In the genomic region with DNA sequence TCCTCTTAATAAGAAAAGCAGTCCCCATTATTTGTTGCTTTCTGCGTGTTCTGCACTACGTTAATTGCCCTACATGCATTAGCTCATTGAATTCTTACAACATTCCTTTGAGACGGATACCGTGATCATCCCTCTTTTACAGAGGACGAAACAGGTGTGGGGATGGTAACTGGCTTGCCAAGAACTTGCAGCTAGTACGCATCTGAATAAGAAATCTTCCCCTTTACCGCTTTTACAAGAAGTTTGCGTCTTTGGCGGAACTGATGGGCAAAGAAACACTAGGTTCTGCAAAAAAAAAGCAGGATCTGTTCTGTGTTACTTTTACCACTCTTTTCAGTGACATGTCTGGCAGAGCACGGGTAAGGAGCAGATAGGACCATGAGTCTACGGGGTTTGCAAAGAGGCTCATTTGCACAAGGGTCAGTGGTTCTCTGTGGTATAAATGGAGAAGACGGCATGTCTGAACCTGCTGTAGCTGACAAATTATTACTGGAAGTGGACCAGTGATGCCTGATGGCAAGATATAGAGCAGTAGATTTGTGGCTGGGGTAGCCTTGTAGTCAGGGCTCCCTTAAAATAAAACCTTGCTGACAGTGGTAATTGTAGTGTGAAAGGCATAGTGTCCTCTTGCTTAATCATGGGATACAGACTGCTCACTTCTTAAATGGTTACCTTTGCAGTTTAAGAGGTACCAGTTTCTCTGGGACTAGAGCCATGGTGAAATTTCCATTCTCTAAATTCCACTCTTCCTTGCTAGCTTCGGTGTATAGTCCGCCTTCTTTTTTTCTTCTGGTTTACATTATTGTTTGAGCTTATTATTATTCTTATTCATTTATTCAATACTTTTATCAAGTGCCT, we compare ENCODE assay signal across 8 cellular contexts. TPM values are rescaled to one million over a fixed set of nuclear protein-coding genes. Genes with fewer than 3 reads are reported as not detected.
DNase-seq lines count a peak whose midpoint lies in the region; ATAC-seq, FAIRE-seq and TF ChIP-seq lines count a peak whose summit lies in the region.

No MANE protein-coding gene starts in this region.

- H3K36me3 ChIP-seq in Panc1 (ENCODE audit: control insufficient read depth, insufficient read depth, low read length), result peaks cover 18% of the 10 kb centered on the region
- peaks cover 0 to 17% (median 11%) of the 10 kb centered on the region in 4 experiments; a peak in 4 of 8 replicates for H3K36me3 ChIP-seq in H1 (ENCODE audit: control insufficient read depth in 2 of 4, insufficient read depth in 4 of 4, low read length in 3 of 4)

- no peak for TF ChIP-seq EP300 in H1 (IDR thresholded peaks at IDR 0.05; ENCODE audit: borderline replicate concordance in 1 of 2, low read depth in 2 of 2, low read length in 2 of 2)

- H3K27me3 ChIP-seq in Panc1 (ENCODE audit: control insufficient read depth, insufficient read depth, low read length) (no peaks in the 10 kb centered on the region), H1 (replicated peaks in 1 of 4; ENCODE audit: control insufficient read depth in 3 of 4, extremely low read depth in 1 of 4, insufficient read depth in 3 of 4, low read length in 3 of 4) (no peaks in the 10 kb centered on the region)

- H2BK120ac ChIP-seq in H1 (replicated peaks; ENCODE audit: low read depth, low read length), result no peak overlapping the region

- H3K27ac ChIP-seq in Panc1 (ENCODE audit: low read length) (peak overlapping the region; percentile 90), H1 (ENCODE audit: low read depth, low read length) (no peak overlapping the region)

- H3K9me3 Mint-ChIP-seq in activated CD4-positive, alpha-beta T cell treated with anti-CD3 and anti-CD28 coated beads for 36 hours (ENCODE audit: low read depth), result no peaks in the 10 kb centered on the region
- H3K9me3 Mint-ChIP-seq in nephron, result no peaks in the 10 kb centered on the region

- H3K79me2 ChIP-seq in H1 (ENCODE audit: control insufficient read depth in 1 of 2, insufficient read depth in 2 of 2, low read length in 2 of 2), result peaks cover 3 to 39% of the 10 kb centered on the region in 2 experiments; a peak in 3 of 4 replicates

- no peak overlapping the region; the same call in 1 of the 2 replicates for H2BK5ac ChIP-seq in H1 (ENCODE audit: low read depth, low read length)

- peak overlapping the region; percentile 95 for H3K4me3 Mint-ChIP-seq in activated CD4-positive, alpha-beta T cell treated with anti-CD3 and anti-CD28 coated beads for 36 hours
- peak overlapping the region; percentile 94 to 96 (median 95) for H3K4me3 Mint-ChIP-seq in nephron

- in situ Hi-C loops in Panc1 (cut with HindIII; ENCODE audit: low pct_unique_long_range_greater_than_20kb, low sequenced_read_pairs), result loop anchor here (25.0 kb wide), 1 partner anchor 113 kb away; the partner anchor contains the start of gene TMC5

- DNase-seq in activated CD4-positive, alpha-beta T cell treated with anti-CD3 and anti-CD28 coated beads for 36 hours, result no peak
- no peak for DNase-seq in activated CD4-positive, alpha-beta T cell treated with anti-CD3 and anti-CD28 coated beads for 1 hour
- DNase-seq in Panc1 (ENCODE audit: low read depth, low spot score) (no peak), H1 (ENCODE audit: low read depth in 1 of 2, low spot score in 2 of 2) (no peak), mucosa of gallbladder (ENCODE audit: low spot score) (no peak), putamen (ENCODE audit: low spot score) (no peak), RCC 7860 (ENCODE audit: low spot score) (no peak)

- H2BK15ac ChIP-seq in H1 (ENCODE audit: low read length), result no peak overlapping the region

- POLR2A ChIA-PET in activated CD4-positive, alpha-beta T cell treated with anti-CD3 and anti-CD28 coated beads for 36 hours (lab: Charles Lee), result interaction anchor here (2.3 kb wide), 1 partner anchor 30 kb away, joined by 27 read pairs; the partner anchor contains the start of gene VPS35L
- POLR2A ChIA-PET in Panc1 (lab: Charles Lee) (interaction anchor here (0.7 kb wide), 1 partner anchor 27 kb away, joined by 3 read pairs; no protein-coding TSS in a partner anchor), H1 (lab: Charles Lee; ENCODE audit: partially characterized antibody) (interaction anchor here (0.9 to 3.5 kb wide), 5 partner anchors 9 to 458 kb away, joined by 3 to 31 read pairs (median 5); partner anchors contain the start of genes COQ7 and VPS35L)

- peak overlapping the region in 3 of 4 experiments; percentile 43 to 59 (median 57); a peak in 6 of 7 replicates for H3K9ac ChIP-seq in H1 (replicated peaks in 1 of 4; ENCODE audit: extremely low read depth in 1 of 4, low read depth in 3 of 4, low read length in 3 of 4)

- peak overlapping the region; percentile 11; the same call in 1 of the 2 replicates for H2AFZ ChIP-seq in H1 (ENCODE audit: low read length)

- TF ChIP-seq CTCF in Panc1 (IDR thresholded peaks at IDR 0.05) (no peak), H1 (IDR thresholded peaks at IDR 0.05; ENCODE audit: control extremely low read depth in 1 of 3, insufficient read depth in 1 of 3, low read depth in 1 of 3, low read length in 3 of 3) (no peak), nephron (IDR thresholded peaks at IDR 0.05; ENCODE audit: unreplicated experiment in 3 of 3) (no peak)

- peak overlapping the region; percentile 89 to 99 for H3K4me2 ChIP-seq in H1 (ENCODE audit: insufficient read depth in 1 of 2, low read depth in 2 of 2, low read length in 2 of 2)

- no peak overlapping the region for H3K56ac ChIP-seq in H1 (replicated peaks; ENCODE audit: insufficient read length, low read depth, low read length)

- peaks cover 5% of the 10 kb centered on the region; the same call in 1 of the 2 replicates for H3K79me1 ChIP-seq in H1 (ENCODE audit: low read depth, low read length)

- no peak for FAIRE-seq in H1 (lab: Jason Lieb, UNC)
- FAIRE-seq in RCC 7860 (lab: Jason Lieb, UNC), result no peak

- no peaks in the 10 kb centered on the region for H4K20me1 ChIP-seq in H1 (replicated peaks in 1 of 2; ENCODE audit: control insufficient read depth in 1 of 2, insufficient read depth in 2 of 2, low read length in 2 of 2)

- TF ChIP-seq POLR2A in H1 (IDR thresholded peaks at IDR 0.05; ENCODE audit: control extremely low read depth in 1 of 2, low read depth in 2 of 2, low read length in 2 of 2), result no peak

- H2BK20ac ChIP-seq in H1 (ENCODE audit: low read length), result no peak overlapping the region

- no peak overlapping the region for H2BK12ac ChIP-seq in H1 (ENCODE audit: low read depth, low read length)

- H3K27me3 Mint-ChIP-seq in activated CD4-positive, alpha-beta T cell treated with anti-CD3 and anti-CD28 coated beads for 36 hours, result no peaks in the 10 kb centered on the region
- H3K27me3 Mint-ChIP-seq in nephron (ENCODE audit: low read depth), result no peaks in the 10 kb centered on the region

- H3K27ac Mint-ChIP-seq in activated CD4-positive, alpha-beta T cell treated with anti-CD3 and anti-CD28 coated beads for 36 hours, result peak overlapping the region; percentile 65
- H3K27ac Mint-ChIP-seq in nephron, result peak overlapping the region; percentile 37 to 77 (median 54)

- H3K4me1 ChIP-seq in Panc1 (ENCODE audit: control insufficient read depth, insufficient read depth, low read length) (peaks cover 28% of the 10 kb centered on the region), H1 (replicated peaks in 1 of 4; ENCODE audit: control insufficient read depth in 3 of 4, insufficient read depth in 4 of 4, low read length in 3 of 4) (peaks cover 5 to 17% (median 11%) of the 10 kb centered on the region in 4 experiments; a peak in 6 of 7 replicates)

- H4K91ac ChIP-seq in H1 (replicated peaks; ENCODE audit: insufficient read length, low read length), result no peak overlapping the region

- H3K18ac ChIP-seq in H1 (ENCODE audit: extremely low read depth, low read length), result no peak overlapping the region

- H3K9me3 ChIP-seq in Panc1 (ENCODE audit: control insufficient read depth, insufficient read depth, low read depth, low read length) (no peaks in the 10 kb centered on the region), H1 (ENCODE audit: insufficient read depth in 2 of 2, low read depth in 1 of 2, low read length in 1 of 2) (no peaks in the 10 kb centered on the region)

- 25% methylated on average over 14 of the region's 14 CpGs; no CpG with 5 or more reads in 1 of the 2 experiments for WGBS in H1 (ENCODE audit: extremely low coverage in 1 of 2, insufficient coverage in 1 of 2, insufficient read length in 1 of 2, insufficient replicate concordance in 2 of 2, low coverage in 1 of 2, low lambda C conversion rate in 2 of 2, missing lambda C conversion rate in 1 of 2), 2 experiments

- no peak overlapping the region for H2AK5ac ChIP-seq in H1 (ENCODE audit: low read depth, low read length)

- intact Hi-C loops in activated CD4-positive, alpha-beta T cell treated with anti-CD3 and anti-CD28 coated beads for 36 hours (cut with DNase I, micrococcal nuclease), result loop anchor here (1.0 to 10.0 kb wide), 5 partner anchors 360 to 1217 kb away; partner anchors contain the start of genes ARL6IP1 (in 1 of the 2), COQ7 (in 1 of the 2), GPRC5B (in 1 of the 2) and THUMPD1 (in 1 of the 2)
- intact Hi-C loops in Panc1 (cut with micrococcal nuclease; ENCODE audit: unreplicated experiment), result no loop called here

- no peak overlapping the region for H3K4ac ChIP-seq in H1 (replicated peaks; ENCODE audit: insufficient read length, low read depth, low read length)

- peaks cover 26% of the 10 kb centered on the region for H3K4me1 Mint-ChIP-seq in activated CD4-positive, alpha-beta T cell treated with anti-CD3 and anti-CD28 coated beads for 36 hours
- H3K4me1 Mint-ChIP-seq in nephron, result peaks cover 34% of the 10 kb centered on the region

- no peak overlapping the region for H4K5ac ChIP-seq in H1 (ENCODE audit: insufficient read length, low read depth, low read length)

- H4K8ac ChIP-seq in H1 (ENCODE audit: extremely low read depth, insufficient read depth, low read length), result no peak overlapping the region

- TF ChIP-seq RAD21 in H1 (IDR thresholded peaks at IDR 0.05 in 1 of 2, conservative IDR thresholded peaks at IDR 0.05 in 1 of 2; ENCODE audit: low read depth in 2 of 2, low read length in 2 of 2), result no peak

- no peak overlapping the region for H3K14ac ChIP-seq in H1 (ENCODE audit: insufficient read length)

- H3K23me2 ChIP-seq in H1 (ENCODE audit: low read depth, low read length), result peaks cover 8% of the 10 kb centered on the region

- CTCF ChIA-PET in activated CD4-positive, alpha-beta T cell treated with anti-CD3 and anti-CD28 coated beads for 36 hours (lab: Charles Lee), result interaction anchor here (1.0 to 2.2 kb wide), 3 partner anchors 29 to 382 kb away, joined by 3 to 15 read pairs (median 4); partner anchors contain the start of gene VPS35L
- CTCF ChIA-PET in Panc1 (lab: Charles Lee) (interaction anchor here (0.5 to 1.1 kb wide), 2 partner anchors 135 to 547 kb away, joined by 4 to 7 read pairs; no protein-coding TSS in a partner anchor), H1 (lab: Charles Lee; ENCODE audit: partially characterized antibody) (interaction anchor here (0.9 to 1.9 kb wide), 4 partner anchors 22 to 48 kb away, joined by 3 to 6 read pairs (median 5); partner anchors contain the start of gene VPS35L)

- TSS peak; percentile 53 for BruUV-seq in Panc1 (replicated peaks; lab: Mats Ljungman, UMichigan)

- no peak overlapping the region for H3K23ac ChIP-seq in H1 (ENCODE audit: insufficient read length)

- no peak for ATAC-seq in activated CD4-positive, alpha-beta T cell treated with anti-CD3 and anti-CD28 coated beads for 36 hours
- ATAC-seq in Panc1, result no peak

- H3K4me3 ChIP-seq in Panc1 (ENCODE audit: low read depth in 2 of 2, low read length in 2 of 2) (peak overlapping the region; percentile 91 to 93), H1 (ENCODE audit: extremely low read depth in 1 of 4, insufficient read depth in 2 of 4, low read depth in 3 of 4, low read length in 4 of 4) (peak overlapping the region; percentile 84 to 92 (median 88))

- peaks cover 17% of the 10 kb centered on the region for H3K36me3 Mint-ChIP-seq in activated CD4-positive, alpha-beta T cell treated with anti-CD3 and anti-CD28 coated beads for 36 hours (ENCODE audit: low read depth)
- peaks cover 13% of the 10 kb centered on the region for H3K36me3 Mint-ChIP-seq in nephron (ENCODE audit: low read depth)

RNA-seq across cellular contexts. Expression of gene CCP110, which starts 1.4 kb away (rescaled TPM):
- total RNA-seq in activated CD4-positive, alpha-beta T cell treated with anti-CD3 and anti-CD28 coated beads for 36 hours, result 10 to 100 TPM; 24.1 to 25.5 TPM
- total RNA-seq in Panc1 (2021; ENCODE audit: unreplicated experiment), result 31.8 TPM
- polyA plus RNA-seq in Panc1 (2012; ENCODE audit: insufficient read length), result 14.3 TPM
- total RNA-seq in H1 (2021; fragmentation: NEBNext Ultra II Directional; extraction: Animal tissue kit (Norgen Biotek cat#: 25700)), result 16.1 and 19.8 TPM in 2 replicates
- 2.6 and 3.2 TPM in 2 replicates for polyA plus RNA-seq in H1 (2011; rRNA removed)
- polyA plus RNA-seq in H1 (2011; cell fraction: cytosol; rRNA removed), result 5.2 TPM
- polyA plus RNA-seq in H1 (2011; cell fraction: nucleus; rRNA removed), result 2.5 TPM
- polyA plus RNA-seq in H1 (2012, experiment 1 of 2), result 5.0 to 12.4 TPM (median 6.9 TPM) in 4 replicates
- polyA plus RNA-seq in H1 (2012, experiment 2 of 2), result 0.79 TPM
- polyA plus RNA-seq in H1 (2013, experiment 1 of 2), result 9.1 TPM
- 8.2 TPM for polyA plus RNA-seq in H1 (2013, experiment 2 of 2)
- polyA minus RNA-seq in H1 (2011; rRNA and poly(A)+ RNA removed), result 6.7 and 7.6 TPM in 2 replicates
- polyA minus RNA-seq in H1 (2011; cell fraction: cytosol; rRNA and poly(A)+ RNA removed), result 7.5 TPM
- 14.7 TPM for polyA minus RNA-seq in H1 (2011; cell fraction: nucleus; rRNA and poly(A)+ RNA removed)
- total RNA-seq in mucosa of gallbladder, result 14.7 TPM

RNA-seq across cellular contexts. Expression of gene GDE1, which starts 3.2 kb away (rescaled TPM):
- total RNA-seq in activated CD4-positive, alpha-beta T cell treated with anti-CD3 and anti-CD28 coated beads for 36 hours, result 10 to 100 TPM; 13.8 to 18.1 TPM
- 135 TPM for total RNA-seq in Panc1 (2021; ENCODE audit: unreplicated experiment)
- 86.2 TPM for polyA plus RNA-seq in Panc1 (2012; ENCODE audit: insufficient read length)
- 65.8 and 70.8 TPM in 2 replicates for total RNA-seq in H1 (2021; fragmentation: NEBNext Ultra II Directional; extraction: Animal tissue kit (Norgen Biotek cat#: 25700))
- 28.0 and 29.2 TPM in 2 replicates for polyA plus RNA-seq in H1 (2011; rRNA removed)
- 33.3 TPM for polyA plus RNA-seq in H1 (2011; cell fraction: cytosol; rRNA removed)
- polyA plus RNA-seq in H1 (2011; cell fraction: nucleus; rRNA removed), result 19.7 TPM
- 47.3 to 78.4 TPM (median 49.7 TPM) in 4 replicates for polyA plus RNA-seq in H1 (2012, experiment 1 of 2)
- polyA plus RNA-seq in H1 (2012, experiment 2 of 2), result 33.3 TPM
- 61.2 TPM for polyA plus RNA-seq in H1 (2013, experiment 1 of 2)
- polyA plus RNA-seq in H1 (2013, experiment 2 of 2), result 67.2 TPM
- polyA minus RNA-seq in H1 (2011; rRNA and poly(A)+ RNA removed), result 26.2 and 30.9 TPM in 2 replicates
- 20.2 TPM for polyA minus RNA-seq in H1 (2011; cell fraction: cytosol; rRNA and poly(A)+ RNA removed)
- 26.3 TPM for polyA minus RNA-seq in H1 (2011; cell fraction: nucleus; rRNA and poly(A)+ RNA removed)
- total RNA-seq in mucosa of gallbladder, result 68.8 TPM

RNA-seq across cellular contexts. Expression of gene VPS35L, which starts 30.4 kb away (rescaled TPM):
- 10 to 100 TPM; 30.7 to 31.6 TPM for total RNA-seq in activated CD4-positive, alpha-beta T cell treated with anti-CD3 and anti-CD28 coated beads for 36 hours
- total RNA-seq in Panc1 (2021; ENCODE audit: unreplicated experiment) (124 TPM), mucosa of gallbladder (56.8 TPM)
- 64.3 TPM for polyA plus RNA-seq in Panc1 (2012; ENCODE audit: insufficient read length)
- total RNA-seq in H1 (2021; fragmentation: NEBNext Ultra II Directional; extraction: Animal tissue kit (Norgen Biotek cat#: 25700)), result 55.1 and 57.1 TPM in 2 replicates
- polyA plus RNA-seq in H1 (2011; rRNA removed), result 31.5 and 40.3 TPM in 2 replicates
- polyA plus RNA-seq in H1 (2011; cell fraction: cytosol; rRNA removed), result 36.8 TPM
- polyA plus RNA-seq in H1 (2011; cell fraction: nucleus; rRNA removed), result 101 TPM
- polyA plus RNA-seq in H1 (2012, experiment 1 of 2), result 38.1 to 46.4 TPM (median 40.5 TPM) in 4 replicates
- polyA plus RNA-seq in H1 (2012, experiment 2 of 2), result 12.7 TPM
- 34.0 TPM for polyA plus RNA-seq in H1 (2013, experiment 1 of 2)
- 33.8 TPM for polyA plus RNA-seq in H1 (2013, experiment 2 of 2)
- polyA minus RNA-seq in H1 (2011; rRNA and poly(A)+ RNA removed), result 128 and 144 TPM in 2 replicates
- polyA minus RNA-seq in H1 (2011; cell fraction: cytosol; rRNA and poly(A)+ RNA removed), result 59.0 TPM
- 89.8 TPM for polyA minus RNA-seq in H1 (2011; cell fraction: nucleus; rRNA and poly(A)+ RNA removed)
